In the genomic region with DNA sequence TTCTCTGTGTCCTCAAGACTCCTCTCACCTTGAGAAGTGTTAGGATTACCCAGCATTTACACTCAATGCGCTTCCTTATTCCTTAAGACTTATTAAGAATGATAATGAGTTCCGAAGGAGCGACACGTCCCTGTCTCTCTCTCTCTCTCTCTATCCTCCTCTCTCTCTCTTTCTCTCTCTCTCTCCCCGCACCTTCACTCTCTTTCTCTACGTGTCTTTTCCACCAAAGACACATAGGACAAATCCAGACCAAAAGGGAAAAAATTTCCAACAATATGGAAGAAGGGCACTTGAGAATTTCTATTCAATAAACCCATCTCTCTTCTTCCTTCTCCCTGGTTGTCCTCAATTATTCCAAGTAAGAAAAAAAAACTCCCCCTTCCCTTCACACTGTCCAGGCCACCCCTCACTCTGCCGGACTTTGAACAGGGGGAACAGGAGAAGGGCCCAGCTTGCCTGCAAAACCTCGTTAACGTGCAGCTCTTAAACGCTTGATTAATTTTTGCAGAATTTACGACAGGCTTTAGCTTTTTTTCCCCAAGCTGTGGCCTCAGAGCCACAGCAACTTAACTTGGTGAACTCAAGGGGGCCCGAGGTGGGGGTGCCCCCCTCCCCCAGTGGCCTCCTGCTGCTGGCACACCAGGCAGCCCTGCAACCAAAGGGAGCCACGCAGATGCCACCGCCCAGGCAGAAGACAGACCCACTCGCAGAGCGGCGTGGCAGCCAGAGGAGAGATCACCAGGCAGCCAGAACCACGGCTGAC, we compare ENCODE assay signal across 1 cellular context.
TF ChIP-seq lines count a peak whose summit lies in the region.

No MANE protein-coding gene starts in this region.

TF ChIP-seq in HEK293, 187 proteins besides CTCF, POLR2A, EP300 and RAD21 (continued from another document and continues in another):
- TF ChIP-seq ZBTB44 (tag by site-specific recombination; IDR thresholded peaks at IDR 0.05) (no peak), ZNF366 (tag by site-specific recombination; conservative IDR thresholded peaks at IDR 0.05) (peak; percentile 62), SP2 (tag by site-specific recombination; IDR thresholded peaks at IDR 0.05) (no peak), ZNF341 (tag by site-specific recombination; IDR thresholded peaks at IDR 0.05; ENCODE audit: low read depth) (peak; percentile 17; the same call in 1 of the 2 replicates), ZNF311 (tag by site-specific recombination; IDR thresholded peaks at IDR 0.05; ENCODE audit: borderline replicate concordance) (no peak), GLI4 (tag by site-specific recombination; IDR thresholded peaks at IDR 0.05) (no peak), ZNF175 (tag by site-specific recombination; IDR thresholded peaks at IDR 0.05) (no peak), PATZ1 (tag by site-specific recombination; IDR thresholded peaks at IDR 0.05) (peak; percentile 63), ZSCAN5A (tag by site-specific recombination; IDR thresholded peaks at IDR 0.05) (no peak), ZSCAN18 (tag by site-specific recombination; IDR thresholded peaks at IDR 0.05) (no peak), OSR2 (tag by site-specific recombination; IDR thresholded peaks at IDR 0.05) (no peak), ZNF239 (tag by site-specific recombination; IDR thresholded peaks at IDR 0.05) (no peak), HOXA7 (CRISPR knock-in tag; IDR thresholded peaks at IDR 0.05; ENCODE audit: borderline replicate concordance) (no peak), ZSCAN30 (tag by site-specific recombination; IDR thresholded peaks at IDR 0.05) (no peak), MZF1 (tag by site-specific recombination; IDR thresholded peaks at IDR 0.05; ENCODE audit: borderline replicate concordance) (no peak), ZNF544 (tag by site-specific recombination; IDR thresholded peaks at IDR 0.05) (no peak), GLIS2 (tag by site-specific recombination; IDR thresholded peaks at IDR 0.05) (peak; percentile 64), ZNF791 (tag by site-specific recombination; IDR thresholded peaks at IDR 0.05) (no peak), GLIS1 (tag by site-specific recombination; IDR thresholded peaks at IDR 0.05) (peak; percentile 25; the same call in 1 of the 2 replicates), ZNF423 (tag by site-specific recombination; IDR thresholded peaks at IDR 0.05) (peak; percentile 95), ZIC2 (tag by site-specific recombination; IDR thresholded peaks at IDR 0.05) (peak; percentile 72), ZNF558 (tag by site-specific recombination; IDR thresholded peaks at IDR 0.05) (no peak), ZNF112 (tag by site-specific recombination; IDR thresholded peaks at IDR 0.05) (no peak), ZNF16 (tag by site-specific recombination; IDR thresholded peaks at IDR 0.05; ENCODE audit: low read depth) (no peak), ZNF623 (tag by site-specific recombination; IDR thresholded peaks at IDR 0.05) (no peak), ZNF398 (tag by site-specific recombination; IDR thresholded peaks at IDR 0.05) (no peak), ZNF354C (tag by site-specific recombination; IDR thresholded peaks at IDR 0.05; ENCODE audit: borderline replicate concordance, low read depth) (no peak), PRDM6 (tag by site-specific recombination; IDR thresholded peaks at IDR 0.05) (peak; percentile 69), KLF8 (tag by site-specific recombination; IDR thresholded peaks at IDR 0.05) (no peak), ZNF660 (tag by site-specific recombination; IDR thresholded peaks at IDR 0.05) (no peak), ZNF600 (tag by site-specific recombination; IDR thresholded peaks at IDR 0.05) (no peak), ZNF596 (tag by site-specific recombination; IDR thresholded peaks at IDR 0.05) (peak; percentile 90)
- TF ChIP-seq, protein P1, sequence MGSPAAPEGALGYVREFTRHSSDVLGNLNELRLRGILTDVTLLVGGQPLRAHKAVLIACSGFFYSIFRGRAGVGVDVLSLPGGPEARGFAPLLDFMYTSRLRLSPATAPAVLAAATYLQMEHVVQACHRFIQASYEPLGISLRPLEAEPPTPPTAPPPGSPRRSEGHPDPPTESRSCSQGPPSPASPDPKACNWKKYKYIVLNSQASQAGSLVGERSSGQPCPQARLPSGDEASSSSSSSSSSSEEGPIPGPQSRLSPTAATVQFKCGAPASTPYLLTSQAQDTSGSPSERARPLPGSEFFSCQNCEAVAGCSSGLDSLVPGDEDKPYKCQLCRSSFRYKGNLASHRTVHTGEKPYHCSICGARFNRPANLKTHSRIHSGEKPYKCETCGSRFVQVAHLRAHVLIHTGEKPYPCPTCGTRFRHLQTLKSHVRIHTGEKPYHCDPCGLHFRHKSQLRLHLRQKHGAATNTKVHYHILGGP (tag by site-specific recombination; IDR thresholded peaks at IDR 0.05): no peak
- TF ChIP-seq, protein P2, sequence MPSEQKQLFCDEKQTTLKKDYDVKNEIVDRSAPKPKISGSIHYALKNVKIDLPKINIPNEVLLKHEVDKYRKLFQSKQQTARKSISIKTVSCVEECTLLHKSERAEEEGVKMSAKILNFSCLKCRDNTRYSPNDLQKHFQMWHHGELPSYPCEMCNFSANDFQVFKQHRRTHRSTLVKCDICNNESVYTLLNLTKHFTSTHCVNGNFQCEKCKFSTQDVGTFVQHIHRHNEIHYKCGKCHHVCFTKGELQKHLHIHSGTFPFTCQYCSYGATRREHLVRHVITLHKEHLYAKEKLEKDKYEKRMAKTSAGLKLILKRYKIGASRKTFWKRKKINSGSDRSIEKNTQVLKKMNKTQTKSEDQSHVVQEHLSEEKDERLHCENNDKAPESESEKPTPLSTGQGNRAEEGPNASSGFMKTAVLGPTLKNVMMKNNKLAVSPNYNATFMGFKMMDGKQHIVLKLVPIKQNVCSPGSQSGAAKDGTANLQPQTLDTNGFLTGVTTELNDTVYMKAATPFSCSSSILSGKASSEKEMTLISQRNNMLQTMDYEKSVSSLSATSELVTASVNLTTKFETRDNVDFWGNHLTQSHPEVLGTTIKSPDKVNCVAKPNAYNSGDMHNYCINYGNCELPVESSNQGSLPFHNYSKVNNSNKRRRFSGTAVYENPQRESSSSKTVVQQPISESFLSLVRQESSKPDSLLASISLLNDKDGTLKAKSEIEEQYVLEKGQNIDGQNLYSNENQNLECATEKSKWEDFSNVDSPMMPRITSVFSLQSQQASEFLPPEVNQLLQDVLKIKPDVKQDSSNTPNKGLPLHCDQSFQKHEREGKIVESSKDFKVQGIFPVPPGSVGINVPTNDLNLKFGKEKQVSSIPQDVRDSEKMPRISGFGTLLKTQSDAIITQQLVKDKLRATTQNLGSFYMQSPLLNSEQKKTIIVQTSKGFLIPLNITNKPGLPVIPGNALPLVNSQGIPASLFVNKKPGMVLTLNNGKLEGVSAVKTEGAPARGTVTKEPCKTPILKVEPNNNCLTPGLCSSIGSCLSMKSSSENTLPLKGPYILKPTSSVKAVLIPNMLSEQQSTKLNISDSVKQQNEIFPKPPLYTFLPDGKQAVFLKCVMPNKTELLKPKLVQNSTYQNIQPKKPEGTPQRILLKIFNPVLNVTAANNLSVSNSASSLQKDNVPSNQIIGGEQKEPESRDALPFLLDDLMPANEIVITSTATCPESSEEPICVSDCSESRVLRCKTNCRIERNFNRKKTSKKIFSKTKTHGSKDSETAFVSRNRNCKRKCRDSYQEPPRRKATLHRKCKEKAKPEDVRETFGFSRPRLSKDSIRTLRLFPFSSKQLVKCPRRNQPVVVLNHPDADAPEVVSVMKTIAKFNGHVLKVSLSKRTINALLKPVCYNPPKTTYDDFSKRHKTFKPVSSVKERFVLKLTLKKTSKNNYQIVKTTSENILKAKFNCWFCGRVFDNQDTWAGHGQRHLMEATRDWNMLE (tag by site-specific recombination; conservative IDR thresholded peaks at IDR 0.05; ENCODE audit: low read depth): no peak
- TF ChIP-seq, protein P3, sequence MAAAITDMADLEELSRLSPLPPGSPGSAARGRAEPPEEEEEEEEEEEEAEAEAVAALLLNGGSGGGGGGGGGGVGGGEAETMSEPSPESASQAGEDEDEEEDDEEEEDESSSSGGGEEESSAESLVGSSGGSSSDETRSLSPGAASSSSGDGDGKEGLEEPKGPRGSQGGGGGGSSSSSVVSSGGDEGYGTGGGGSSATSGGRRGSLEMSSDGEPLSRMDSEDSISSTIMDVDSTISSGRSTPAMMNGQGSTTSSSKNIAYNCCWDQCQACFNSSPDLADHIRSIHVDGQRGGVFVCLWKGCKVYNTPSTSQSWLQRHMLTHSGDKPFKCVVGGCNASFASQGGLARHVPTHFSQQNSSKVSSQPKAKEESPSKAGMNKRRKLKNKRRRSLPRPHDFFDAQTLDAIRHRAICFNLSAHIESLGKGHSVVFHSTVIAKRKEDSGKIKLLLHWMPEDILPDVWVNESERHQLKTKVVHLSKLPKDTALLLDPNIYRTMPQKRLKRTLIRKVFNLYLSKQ (tag by site-specific recombination; IDR thresholded peaks at IDR 0.05; ENCODE audit: borderline replicate concordance): no peak
- TF ChIP-seq, protein P4, sequence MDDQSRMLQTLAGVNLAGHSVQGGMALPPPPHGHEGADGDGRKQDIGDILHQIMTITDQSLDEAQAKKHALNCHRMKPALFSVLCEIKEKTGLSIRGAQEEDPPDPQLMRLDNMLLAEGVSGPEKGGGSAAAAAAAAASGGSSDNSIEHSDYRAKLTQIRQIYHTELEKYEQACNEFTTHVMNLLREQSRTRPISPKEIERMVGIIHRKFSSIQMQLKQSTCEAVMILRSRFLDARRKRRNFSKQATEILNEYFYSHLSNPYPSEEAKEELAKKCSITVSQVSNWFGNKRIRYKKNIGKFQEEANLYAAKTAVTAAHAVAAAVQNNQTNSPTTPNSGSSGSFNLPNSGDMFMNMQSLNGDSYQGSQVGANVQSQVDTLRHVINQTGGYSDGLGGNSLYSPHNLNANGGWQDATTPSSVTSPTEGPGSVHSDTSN (CRISPR knock-in tag; IDR thresholded peaks at IDR 0.05): no peak
